Comparison of ENCODE assay signal across 8 cellular contexts in genomic region chr7:139620676-139621344, GRCh38.
A peak's percentile ranks its signal among the peaks of the same experiment; 100 is the strongest.
DNase-seq lines count a peak whose midpoint lies in the region; ATAC-seq lines count a peak whose summit lies in the region.

No MANE protein-coding gene starts in this region.

- H3K4me3 Mint-ChIP-seq in activated T-cell treated with anti-CD3 and anti-CD28 coated beads, Interleukin-2, amount 50 U/mL, for 72 hours = no peak overlapping the region

- intact Hi-C loops in left cardiac atrium (cut with DNase I) = loop anchor here in 1 of 2 donors (5.0 kb wide), 1 partner anchor 371 kb away; no protein-coding TSS in a partner anchor

- peak; percentile 84 for ATAC-seq in HG02884 (IDR thresholded peaks at IDR 0.05; ENCODE audit: unreplicated experiment)
- peak; percentile 73 to 75 for ATAC-seq in activated T-cell treated with anti-CD3 and anti-CD28 coated beads, Interleukin-2, amount 50 U/mL, for 72 hours (replicated peaks in 1 of 2)
- peak; percentile 42 to 44 for ATAC-seq in left cardiac atrium

- peaks cover 2 to 8% of the 10 kb centered on the region in 2 donors for H3K36me3 Mint-ChIP-seq in activated T-cell treated with anti-CD3 and anti-CD28 coated beads, Interleukin-2, amount 50 U/mL, for 72 hours (ENCODE audit: insufficient read depth in 2 of 2)

- peaks cover 20% of the 10 kb centered on the region for H3K4me1 Mint-ChIP-seq in activated T-cell treated with anti-CD3 and anti-CD28 coated beads, Interleukin-2, amount 50 U/mL, for 72 hours (ENCODE audit: low read depth)

- H3K9me3 Mint-ChIP-seq in activated T-cell treated with anti-CD3 and anti-CD28 coated beads, Interleukin-2, amount 50 U/mL, for 72 hours = no peaks in the 10 kb centered on the region

- H3K27ac Mint-ChIP-seq in activated T-cell treated with anti-CD3 and anti-CD28 coated beads, Interleukin-2, amount 50 U/mL, for 72 hours = no peak overlapping the region

- H3K27me3 Mint-ChIP-seq in activated T-cell treated with anti-CD3 and anti-CD28 coated beads, Interleukin-2, amount 50 U/mL, for 72 hours (ENCODE audit: low read depth) = no peaks in the 10 kb centered on the region

- peak; percentile 1 for DNase-seq in NOMO-1 treated with DMSO at 0.1 percent for 48 hours (lab: John Stamatoyannopoulos, UW; ENCODE audit: unreplicated experiment)
- DNase-seq in NOMO-1 (lab: John Stamatoyannopoulos, UW; ENCODE audit: unreplicated experiment in 2 of 2) = no peak
- peak; percentile 39 for DNase-seq in NCI-H748 treated with DMSO at 0.1 percent for 48 hours (lab: John Stamatoyannopoulos, UW)
- DNase-seq in activated T-cell treated with anti-CD3 and anti-CD28 coated beads, Interleukin-2, amount 50 U/mL, for 72 hours = peak; percentile 59 to 68
- DNase-seq in left cardiac atrium = no peak
- DNase-seq in stimulated activated CD4-positive, alpha-beta T cell treated with anti-CD3 and anti-CD28 coated beads, Interleukin-1b, Interleukin-23, amount 100 ng/mL, for 48 hours = peak; percentile 67
- no peak for DNase-seq in epidermal melanocyte (ENCODE audit: insufficient read length, low spot score)

Comparison
In these comparisons a context has a peak if more than half of its experiments do, and no peak if none do; other contexts are left out.
1. DNase-seq: peak in NOMO-1 treated with DMSO at 0.1 percent for 48 hours (single experiment), NCI-H748 treated with DMSO at 0.1 percent for 48 hours (single experiment), activated T-cell treated with anti-CD3 and anti-CD28 coated beads, Interleukin-2, amount 50 U/mL, for 72 hours (2 of 2) and stimulated activated CD4-positive, alpha-beta T cell treated with anti-CD3 and anti-CD28 coated beads, Interleukin-1b, Interleukin-23, amount 100 ng/mL, for 48 hours (single experiment); none in NOMO-1 (0 of 2), left cardiac atrium (single experiment) and epidermal melanocyte (single experiment).
2. Peak in every context shown above with its lines, with median percentiles within 50 percentile points of each other: ATAC-seq.